Comparison of ENCODE assay signal across 16 cellular contexts in genomic region chr9:129394920-129395279, GRCh38.
A peak's percentile ranks its signal among the peaks of the same experiment; 100 is the strongest.
DNase-seq lines count a peak whose midpoint lies in the region; ATAC-seq, FAIRE-seq and TF ChIP-seq lines count a peak whose summit lies in the region.
"Had no signal": no experiment of that assay in that cellular context is flagged by ENCODE, and none has a peak within 500 bp of the region (broad histone marks: within the 10 kb centered on the region; RNA-seq: fewer than 3 reads in every experiment).

No MANE protein-coding gene starts in this region.

- H2AFZ ChIP-seq in K562 (ENCODE audit: low read depth, low read length), result no peak overlapping the region
- H2AFZ ChIP-seq: GM23248 had no signal

- H3K9ac ChIP-seq in BLaER1 (no peak overlapping the region), K562 (ENCODE audit: insufficient read depth in 1 of 2, low read depth in 2 of 2, low read length in 2 of 2) (no peak overlapping the region), kidney (ENCODE audit: low read length in 2 of 2) (no peak overlapping the region)
- H3K9ac ChIP-seq: GM23248 had no signal

- H3K4me1 ChIP-seq in BLaER1, result peaks cover 57% of the 10 kb centered on the region
- peaks cover 6 to 12% of the 10 kb centered on the region in 2 experiments; a peak in 3 of 5 replicates for H3K4me1 ChIP-seq in K562 (replicated peaks in 1 of 2; ENCODE audit: control insufficient read depth in 2 of 2, insufficient read depth in 2 of 2, low read length in 2 of 2)
- H3K4me1 ChIP-seq in kidney (ENCODE audit: control insufficient read depth in 1 of 2, insufficient read depth in 1 of 2, low read depth in 1 of 2, low read length in 2 of 2), result no peaks in the 10 kb centered on the region
- no peaks in the 10 kb centered on the region for H3K4me1 ChIP-seq in upper lobe of right lung

- TF ChIP-seq EP300 in K562 (IDR thresholded peaks at IDR 0.05; ENCODE audit: low read length), result no peak

- POLR2A ChIA-PET in K562 (lab: Yijun Ruan, JAX), result no interaction called here

- ATAC-seq in K562, result no peak
- no peak for ATAC-seq in upper lobe of right lung
- ATAC-seq in HG03045 (IDR thresholded peaks at IDR 0.05; ENCODE audit: unreplicated experiment), result no peak
- ATAC-seq in HG03159 (IDR thresholded peaks at IDR 0.05; ENCODE audit: unreplicated experiment), result no peak
- ATAC-seq: HCT116 had no signal

- FAIRE-seq in K562 (lab: Jason Lieb, UNC) (no peak), kidney (lab: Jason Lieb, UNC) (no peak)
- FAIRE-seq: GM12891, H54 had no signal

- 6% methylated on average over 3 of the region's 3 CpGs for WGBS in K562 (ENCODE audit: insufficient coverage, low coverage, missing lambda C conversion rate)

- TF ChIP-seq CTCF in K562 (IDR thresholded peaks at IDR 0.05 in 2 of 3, conservative IDR thresholded peaks at IDR 0.05 in 1 of 3; ENCODE audit: insufficient read depth in 2 of 3, low read depth in 1 of 3, low read length in 3 of 3) (no peak), kidney (IDR thresholded peaks at IDR 0.05; ENCODE audit: borderline replicate concordance, extremely low read depth, insufficient read depth) (no peak), upper lobe of right lung (IDR thresholded peaks at IDR 0.05) (no peak)

- H3K27me3 ChIP-seq in BLaER1, result no peaks in the 10 kb centered on the region
- no peaks in the 10 kb centered on the region for H3K27me3 ChIP-seq in K562 (ENCODE audit: control insufficient read depth in 2 of 2, insufficient read depth in 2 of 2, low read length in 2 of 2)
- H3K27me3 ChIP-seq in upper lobe of right lung, result no peaks in the 10 kb centered on the region

- intact Hi-C loops in K562 (cut with micrococcal nuclease), result no loop called here
- intact Hi-C loops in kidney (cut with DNase I), result no loop called here
- intact Hi-C loops in upper lobe of right lung (cut with DNase I), result no loop called here

- no peaks in the 10 kb centered on the region for H3K9me1 ChIP-seq in K562 (ENCODE audit: control insufficient read depth, insufficient read depth, low read length)

- DNase-seq in K562 (ENCODE audit: extremely low read depth in 1 of 4, low spot score in 3 of 4), result no peak
- peak; percentile 58 for DNase-seq in kidney
- DNase-seq in upper lobe of right lung, result peak; percentile 44
- no peak for DNase-seq in NCI-H1048 (lab: John Stamatoyannopoulos, UW)
- DNase-seq: 8988T; AML-193; CD4-positive, alpha-beta memory T cell; GM23248 had no signal

- H3K4me3 ChIP-seq in BLaER1, result no peak overlapping the region
- H3K4me3 ChIP-seq in K562, result no peak overlapping the region
- H3K4me3 ChIP-seq in kidney (ENCODE audit: low read length in 2 of 2), result no peak overlapping the region
- H3K4me3 ChIP-seq in upper lobe of right lung, result no peak overlapping the region
- H3K4me3 ChIP-seq: GM23248 had no signal

- BruUV-seq in K562 (replicated peaks; lab: Mats Ljungman, UMichigan), result no TSS peak

- in situ Hi-C loops in K562 (cut with MboI), result no loop called here

- no peaks in the 10 kb centered on the region for H3K79me2 ChIP-seq in K562 (ENCODE audit: control insufficient read depth, insufficient read depth, low read length)

- H3K36me3 ChIP-seq in BLaER1 (no peaks in the 10 kb centered on the region), K562 (ENCODE audit: control insufficient read depth, insufficient read depth, low read length) (no peaks in the 10 kb centered on the region), kidney (ENCODE audit: control insufficient read depth in 1 of 2, insufficient read depth in 2 of 2, low read length in 2 of 2) (no peaks in the 10 kb centered on the region), upper lobe of right lung (no peaks in the 10 kb centered on the region)

- no peak overlapping the region for H3K27ac ChIP-seq in BLaER1
- no peak overlapping the region for H3K27ac ChIP-seq in K562 (ENCODE audit: extremely low read depth, low read depth, low read length)
- no peak overlapping the region for H3K27ac ChIP-seq in kidney (ENCODE audit: low read depth in 2 of 2, low read length in 2 of 2)
- no peak overlapping the region for H3K27ac ChIP-seq in upper lobe of right lung
- H3K27ac ChIP-seq: C4-2B, GM23248, HL-60 had no signal

- H4K20me1 ChIP-seq in BLaER1 (no peaks in the 10 kb centered on the region), K562 (replicated peaks; ENCODE audit: control insufficient read depth, insufficient read depth, low read length) (no peaks in the 10 kb centered on the region)

- peak overlapping the region; percentile 84 for H3K4me2 ChIP-seq in BLaER1
- no peak overlapping the region for H3K4me2 ChIP-seq in K562 (ENCODE audit: insufficient read depth, low read length)

- CTCF ChIA-PET in K562 (lab: Yijun Ruan, JAX; ENCODE audit: low intra/inter-chr PET ratio), result no interaction called here

- no peaks in the 10 kb centered on the region for H3K9me3 ChIP-seq in BLaER1
- H3K9me3 ChIP-seq in K562 (replicated peaks; ENCODE audit: control insufficient read depth, insufficient read depth, low read depth, low read length), result no peaks in the 10 kb centered on the region
- no peaks in the 10 kb centered on the region for H3K9me3 ChIP-seq in kidney (ENCODE audit: control insufficient read depth in 1 of 2, low read length in 2 of 2)
- no peaks in the 10 kb centered on the region for H3K9me3 ChIP-seq in upper lobe of right lung

- no peak for TF ChIP-seq POLR2A in K562 (conservative IDR thresholded peaks at IDR 0.05)

- TF ChIP-seq RAD21 in K562 (CRISPR knock-in tag; conservative IDR thresholded peaks at IDR 0.05 in 1 of 2, IDR thresholded peaks at IDR 0.05 in 1 of 2), result no peak

TF ChIP-seq in K562, 482 proteins besides CTCF, POLR2A, EP300 and RAD21:
- TF ChIP-seq ZBTB26 (CRISPR knock-in tag; IDR thresholded peaks at IDR 0.05), result 0 out of 2 replicates have a peak, but pooled peaks have one; percentile 19
- no peak for TF ChIP-seq WHSC1 (IDR thresholded peaks at IDR 0.05; ENCODE audit: low read length)
- TF ChIP-seq NCOA6 (IDR thresholded peaks at IDR 0.05), result no peak
- 0 out of 2 replicates have a peak, but pooled peaks have one; percentile 48 for TF ChIP-seq OTX1 (CRISPR knock-in tag; IDR thresholded peaks at IDR 0.05)
TF ChIP-seq in K562: peak in this region for 2.

Comparison
In these comparisons a context has a peak if more than half of its experiments do, and no peak if none do; other contexts are left out.
1. DNase-seq: peak in kidney (single experiment) and upper lobe of right lung (single experiment); none in K562 (0 of 4) and NCI-H1048 (single experiment).